Comparison of ENCODE assay signal across 27 cellular contexts in genomic region chrX:107763647-107764046, GRCh38. TPM values are rescaled to one million over a fixed set of nuclear protein-coding genes. Genes with fewer than 3 reads are reported as not detected.
"Had no signal": no experiment of that assay in that cellular context is flagged by ENCODE, and none has a peak within 500 bp of the region (broad histone marks: within the 10 kb centered on the region; RNA-seq: fewer than 3 reads in every experiment).

No MANE protein-coding gene starts in this region.

- ATAC-seq: activated CD8-positive, alpha-beta memory T cell treated with anti-CD3 and anti-CD28 coated beads, Interleukin-2, amount 10 ng/mL, durations not matched to agents 7 days and 5 days; activated T-cell treated with anti-CD3 and anti-CD28 coated beads, Interleukin-2, amount 50 U/mL, for 4 hours; activated T-helper 17 cell treated with anti-CD3 and anti-CD28 coated beads, Interleukin-2, amount 50 U/mL, for 72 hours; T-helper 17 cell; WTC11 had no signal

- DNase-seq: activated CD4-positive, alpha-beta T cell treated with anti-CD3 and anti-CD28 coated beads, Interleukin-2, amount 10 ng/mL, durations not matched to agents 24 days and 14 days; activated CD4-positive, alpha-beta T cell treated with anti-CD3 and anti-CD28 coated beads, Interleukin-2, amount 50 U/mL, for 48 hours; activated CD4-positive, CD25-positive, alpha-beta regulatory T cell treated with anti-CD3 and anti-CD28 coated beads, Interleukin-2, amount 50 U/mL, for 72 hours; activated CD8-positive, alpha-beta memory T cell treated with anti-CD3 and anti-CD28 coated beads, Interleukin-2, amount 10 ng/mL, durations not matched to agents 7 days and 5 days; activated gamma-delta T cell; activated naive CD4-positive, alpha-beta T cell treated with anti-CD3 and anti-CD28 coated beads for 36 hours; activated T-cell treated with anti-CD3 and anti-CD28 coated beads, Interleukin-2, amount 50 U/mL, for 4 hours; amygdala; Kasumi-1; MV-4-11; NCI-H1092 treated with DMSO at 0.1 percent for 48 hours; NCI-H1436 treated with DMSO at 0.1 percent for 48 hours; NCI-H187; NCI-H2081; NCI-H510A treated with DMSO at 0.1 percent for 48 hours; NCI-H69; NK-92 treated with Interleukin-12 subunit alpha and Interleukin-12 subunit beta, amount 100 ng/mL, for 24 hours; SHP77 treated with DMSO at 0.1 percent for 48 hours; T-helper 17 cell; T-helper 9 cell had no signal

- H3K4me1 Mint-ChIP-seq: activated CD4-positive, alpha-beta T cell treated with anti-CD3 and anti-CD28 coated beads, Interleukin-2, amount 10 ng/mL, durations not matched to agents 24 days and 14 days; activated CD8-positive, alpha-beta memory T cell treated with anti-CD3 and anti-CD28 coated beads, Interleukin-2, amount 10 ng/mL, durations not matched to agents 7 days and 5 days; activated T-helper 17 cell treated with anti-CD3 and anti-CD28 coated beads, Interleukin-2, amount 50 U/mL, for 72 hours had no signal

- FAIRE-seq: astrocyte had no signal

- H3K27me3 Mint-ChIP-seq: activated CD8-positive, alpha-beta memory T cell treated with anti-CD3 and anti-CD28 coated beads, Interleukin-2, amount 10 ng/mL, durations not matched to agents 7 days and 5 days; activated naive CD8-positive, alpha-beta T cell; activated T-helper 17 cell treated with anti-CD3 and anti-CD28 coated beads, Interleukin-2, amount 50 U/mL, for 72 hours; T-helper 17 cell had no signal

- H3K27ac Mint-ChIP-seq: activated CD4-positive, alpha-beta T cell treated with anti-CD3 and anti-CD28 coated beads, Interleukin-2, amount 10 ng/mL, durations not matched to agents 24 days and 14 days; activated CD8-positive, alpha-beta memory T cell treated with anti-CD3 and anti-CD28 coated beads, Interleukin-2, amount 10 ng/mL, durations not matched to agents 7 days and 5 days; activated naive CD4-positive, alpha-beta T cell treated with anti-CD3 and anti-CD28 coated beads for 36 hours; activated T-helper 17 cell treated with anti-CD3 and anti-CD28 coated beads, Interleukin-2, amount 50 U/mL, for 72 hours; T-helper 17 cell; WTC11 had no signal

- H3K4me3 Mint-ChIP-seq: activated CD4-positive, alpha-beta T cell treated with anti-CD3 and anti-CD28 coated beads, Interleukin-2, amount 10 ng/mL, durations not matched to agents 24 days and 14 days; activated CD8-positive, alpha-beta memory T cell treated with anti-CD3 and anti-CD28 coated beads, Interleukin-2, amount 10 ng/mL, durations not matched to agents 7 days and 5 days; activated naive CD4-positive, alpha-beta T cell treated with anti-CD3 and anti-CD28 coated beads for 36 hours; activated naive CD8-positive, alpha-beta T cell; activated T-cell treated with anti-CD3 and anti-CD28 coated beads, Interleukin-2, amount 50 U/mL, for 4 hours; activated T-helper 17 cell treated with anti-CD3 and anti-CD28 coated beads, Interleukin-2, amount 50 U/mL, for 72 hours; brain; T-helper 17 cell; WTC11 had no signal

- H3K9me3 Mint-ChIP-seq: activated CD4-positive, alpha-beta T cell treated with anti-CD3 and anti-CD28 coated beads, Interleukin-2, amount 10 ng/mL, durations not matched to agents 24 days and 14 days; activated naive CD4-positive, alpha-beta T cell treated with anti-CD3 and anti-CD28 coated beads for 36 hours; activated T-cell treated with anti-CD3 and anti-CD28 coated beads, Interleukin-2, amount 50 U/mL, for 4 hours; activated T-helper 17 cell treated with anti-CD3 and anti-CD28 coated beads, Interleukin-2, amount 50 U/mL, for 72 hours; WTC11 had no signal

- H3K36me3 Mint-ChIP-seq: activated CD8-positive, alpha-beta memory T cell treated with anti-CD3 and anti-CD28 coated beads, Interleukin-2, amount 10 ng/mL, durations not matched to agents 7 days and 5 days; activated naive CD8-positive, alpha-beta T cell; brain; WTC11 had no signal

RNA-seq across cellular contexts. Expression of gene NCBP2L, which starts 13.9 kb away (rescaled TPM):
- total RNA-seq: activated CD4-positive, alpha-beta T cell treated with anti-CD3 and anti-CD28 coated beads, Interleukin-2, amount 10 ng/mL, durations not matched to agents 24 days and 14 days; activated CD8-positive, alpha-beta memory T cell treated with anti-CD3 and anti-CD28 coated beads, Interleukin-2, amount 10 ng/mL, durations not matched to agents 7 days and 5 days; activated naive CD4-positive, alpha-beta T cell treated with anti-CD3 and anti-CD28 coated beads for 36 hours; activated T-cell treated with anti-CD3 and anti-CD28 coated beads, Interleukin-2, amount 50 U/mL, for 4 hours; activated T-helper 17 cell treated with anti-CD3 and anti-CD28 coated beads, Interleukin-2, amount 50 U/mL, for 72 hours; astrocyte; cerebellum; M059J had no signal
